8 cellular contexts compared by ENCODE assay signal in genomic region chr3:50274371-50275104, GRCh38. TPM values are rescaled to one million over a fixed set of nuclear protein-coding genes. Genes with fewer than 3 reads are reported as not detected.
DNase-seq lines count a peak whose midpoint lies in the region; ATAC-seq and TF ChIP-seq lines count a peak whose summit lies in the region.

No MANE protein-coding gene starts in this region.

- POLR2A ChIA-PET in AG04450 (lab: Yijun Ruan, JAX), result interaction anchor here (1.0 kb wide), 1 partner anchor 38 kb away, joined by 3 read pairs; the partner anchor contains the start of gene GNAI2
- POLR2A ChIA-PET in PC-3 (lab: Charles Lee; ENCODE audit: unreplicated experiment), result no interaction called here

- H3K27me3 ChIP-seq in AG04450 (ENCODE audit: control insufficient read depth, insufficient read depth, low read length) (peaks cover 19% of the 10 kb centered on the region), PC-3 (ENCODE audit: low read length) (no peaks in the 10 kb centered on the region), ovary (no peaks in the 10 kb centered on the region), vagina (no peaks in the 10 kb centered on the region)

- H3K9me3 ChIP-seq in AG04450 (ENCODE audit: control insufficient read depth, insufficient read depth, low read length) (no peaks in the 10 kb centered on the region; the same call in 1 of the 2 replicates), PC-3 (ENCODE audit: low read length) (no peaks in the 10 kb centered on the region), ovary (no peaks in the 10 kb centered on the region), vagina (no peaks in the 10 kb centered on the region)

- TF ChIP-seq CTCF in AG04450 (IDR thresholded peaks at IDR 0.05; ENCODE audit: low read depth, low read length) (peak; percentile 71), GM20000 (IDR thresholded peaks at IDR 0.05; ENCODE audit: extremely low read depth, missing control alignments) (peak; percentile 46), PC-3 (conservative IDR thresholded peaks at IDR 0.05; ENCODE audit: low read depth, low read length) (peak; percentile 97), fibroblast of mammary gland (conservative IDR thresholded peaks at IDR 0.05; ENCODE audit: control insufficient read depth, insufficient read depth, low read depth, low read length) (peak; percentile 54), ovary (IDR thresholded peaks at IDR 0.05) (peak in 2 of 3 donors; percentile 24 to 44), vagina (IDR thresholded peaks at IDR 0.05) (peak in 2 of 3 experiments; percentile 28 to 51)

- no peak for TF ChIP-seq EP300 in ovary (IDR thresholded peaks at IDR 0.05)

- TF ChIP-seq POLR2A in ovary (IDR thresholded peaks at IDR 0.05) (no peak), vagina (IDR thresholded peaks at IDR 0.05) (no peak)

- intact Hi-C loops in PC-3 (cut with micrococcal nuclease), result loop anchor here (1.0 kb wide), 1 partner anchor 50 kb away; no protein-coding TSS in a partner anchor
- intact Hi-C loops in ovary (cut with DNase I), result loop anchor here (2.0 to 10.0 kb wide), 5 partner anchors 16 to 160 kb away; partner anchors contain the start of gene GNAT1 (in 4 of the 4)
- intact Hi-C loops in vagina (cut with DNase I), result loop anchor here (5.0 to 10.0 kb wide), 2 partner anchors 47 to 150 kb away; no protein-coding TSS in a partner anchor

- no peaks in the 10 kb centered on the region for H3K9me2 ChIP-seq in PC-3 (replicated peaks; ENCODE audit: low read length)

- H3K4me3 ChIP-seq in AG04450 (ENCODE audit: low read depth, low read length) (no peak overlapping the region), PC-3 (ENCODE audit: low read length) (no peak overlapping the region), fibroblast of mammary gland (ENCODE audit: control insufficient read depth, low read depth, low read length) (no peak overlapping the region), ovary (no peak overlapping the region), vagina (no peak overlapping the region)

- H4K20me1 ChIP-seq in PC-3 (ENCODE audit: low read length), result no peaks in the 10 kb centered on the region

- no peak overlapping the region for H3K9ac ChIP-seq in PC-3 (ENCODE audit: low read length)

- H3K79me2 ChIP-seq in PC-3 (ENCODE audit: low read length), result 0 out of 2 replicates have a peak, but pooled peaks cover 3% of the 10 kb centered on the region

- ATAC-seq in PC-3, result peak; percentile 16
- ATAC-seq in activated T-cell treated with anti-CD3 and anti-CD28 coated beads, Interleukin-2, amount 50 U/mL, for 4 hours, result peak; percentile 16 to 39
- ATAC-seq in HG03520 (IDR thresholded peaks at IDR 0.05; ENCODE audit: unreplicated experiment), result no peak

- H3K4me1 Mint-ChIP-seq in activated T-cell treated with anti-CD3 and anti-CD28 coated beads, Interleukin-2, amount 50 U/mL, for 4 hours (ENCODE audit: low read depth), result peaks cover 31% of the 10 kb centered on the region

- H3K36me3 Mint-ChIP-seq in activated T-cell treated with anti-CD3 and anti-CD28 coated beads, Interleukin-2, amount 50 U/mL, for 4 hours (ENCODE audit: insufficient read depth), result no peaks in the 10 kb centered on the region

- no peaks in the 10 kb centered on the region for H3K9me3 Mint-ChIP-seq in activated T-cell treated with anti-CD3 and anti-CD28 coated beads, Interleukin-2, amount 50 U/mL, for 4 hours

- H3K4me3 Mint-ChIP-seq in activated T-cell treated with anti-CD3 and anti-CD28 coated beads, Interleukin-2, amount 50 U/mL, for 4 hours, result peak overlapping the region; percentile 17

- WGBS in ovary, 3 donors, result 58 to 63% (median 60%) methylated on average over 26 of the region's 26 CpGs

- H3K27ac ChIP-seq in AG04450 (ENCODE audit: low read depth, low read length) (no peak overlapping the region), PC-3 (ENCODE audit: low read length) (no peak overlapping the region), ovary (no peak overlapping the region), vagina (peak overlapping the region; percentile 37)

- DNase-seq in AG04450 (ENCODE audit: low read depth, low spot score), result no peak
- peak; percentile 84 for DNase-seq in GM20000 (ENCODE audit: low spot score)
- peak; percentile 68 for DNase-seq in PC-3
- DNase-seq in activated T-cell treated with anti-CD3 and anti-CD28 coated beads, Interleukin-2, amount 50 U/mL, for 4 hours, result peak; percentile 54
- DNase-seq in fibroblast of mammary gland (ENCODE audit: low read depth), result peak; percentile 52
- peak in 4 of 5 donors; percentile 49 to 68 (median 60) for DNase-seq in ovary
- no peak for DNase-seq in vagina (ENCODE audit: extremely low spot score in 2 of 2)

- no TSS peak for BruUV-seq in PC-3 (replicated peaks; lab: Mats Ljungman, UMichigan)

- H3K4me1 ChIP-seq in PC-3 (ENCODE audit: insufficient read depth, low read length) (peaks cover 24% of the 10 kb centered on the region), ovary (ENCODE audit: insufficient read depth) (peaks cover 9% of the 10 kb centered on the region), vagina (peaks cover 52% of the 10 kb centered on the region)

- no peak overlapping the region for H2AFZ ChIP-seq in PC-3 (ENCODE audit: low read length)

- CTCF ChIA-PET in AG04450 (lab: Charles Lee) (interaction anchor here (0.6 to 1.4 kb wide), 14 partner anchors 13 to 221 kb away, joined by 3 to 7 read pairs (median 4); no protein-coding TSS in a partner anchor), PC-3 (lab: Charles Lee) (interaction anchor here (0.6 to 1.0 kb wide), 2 partner anchors 10 to 23 kb away, joined by 3 to 5 read pairs; no protein-coding TSS in a partner anchor)

- H3K36me3 ChIP-seq in PC-3 (ENCODE audit: low read depth, low read length) (no peaks in the 10 kb centered on the region), ovary (no peaks in the 10 kb centered on the region), vagina (no peaks in the 10 kb centered on the region)

- H3K4me2 ChIP-seq in PC-3 (ENCODE audit: low read length), result no peak overlapping the region

- peaks cover 45% of the 10 kb centered on the region for H3K27me3 Mint-ChIP-seq in activated T-cell treated with anti-CD3 and anti-CD28 coated beads, Interleukin-2, amount 50 U/mL, for 4 hours (ENCODE audit: low read depth)

- no peaks in the 10 kb centered on the region for H3F3A ChIP-seq in PC-3 (ENCODE audit: low read length, unreplicated experiment)

RNA-seq across cellular contexts. Expression of gene LSMEM2, which starts 4.3 kb away (rescaled TPM):
- polyA plus RNA-seq in AG04450 (2011; rRNA removed) (not detected in 2 replicates), ovary (1 to 10 TPM in 1 of 2 donors, under 1 TPM in 1; 0.60 to 1.0 TPM)
- polyA minus RNA-seq in AG04450 (2011; rRNA and poly(A)+ RNA removed), result not detected in 2 replicates
- total RNA-seq in PC-3 (2014; rRNA removed) (not detected in 2 replicates), ovary (1 to 10 TPM in 2 of 7 donors, under 1 TPM in 3, not detected in 2; 0.42 to 1.4 (median 0.76) TPM), vagina (not detected)
- under 1 TPM in 1 of 3 donors, not detected in 2; 0.13 TPM for total RNA-seq in activated T-cell treated with anti-CD3 and anti-CD28 coated beads, Interleukin-2, amount 50 U/mL, for 4 hours

RNA-seq across cellular contexts. Expression of gene SEMA3B, which starts 5.6 kb away (rescaled TPM):
- polyA plus RNA-seq in AG04450 (2011; rRNA removed) (22.0 and 24.7 TPM in 2 replicates), ovary (10 to 100 TPM in 1 of 2 donors, 1 to 10 TPM in 1; 5.0 to 30.9 TPM)
- 9.9 and 14.3 TPM in 2 replicates for polyA minus RNA-seq in AG04450 (2011; rRNA and poly(A)+ RNA removed)
- total RNA-seq in PC-3 (2014; rRNA removed) (40.1 and 63.9 TPM in 2 replicates), ovary (100 to 1,000 TPM in 1 of 7 donors, 10 to 100 TPM in 6; 18.4 to 224 (median 51.9) TPM), vagina (32.9 TPM)
- total RNA-seq in activated T-cell treated with anti-CD3 and anti-CD28 coated beads, Interleukin-2, amount 50 U/mL, for 4 hours, result under 1 TPM; 0.35 to 0.55 (median 0.52) TPM

RNA-seq across cellular contexts. Expression of gene IFRD2, which starts 17.7 kb away (rescaled TPM):
- polyA plus RNA-seq in AG04450 (2011; rRNA removed), result 19.3 and 20.6 TPM in 2 replicates
- polyA minus RNA-seq in AG04450 (2011; rRNA and poly(A)+ RNA removed), result 12.0 and 12.7 TPM in 2 replicates
- total RNA-seq in PC-3 (2014; rRNA removed), result 223 and 300 TPM in 2 replicates
- total RNA-seq in activated T-cell treated with anti-CD3 and anti-CD28 coated beads, Interleukin-2, amount 50 U/mL, for 4 hours, result 100 to 1,000 TPM; 339 to 366 (median 341) TPM
- total RNA-seq in ovary, result 10 to 100 TPM; 31.8 to 76.9 (median 56.4) TPM
- polyA plus RNA-seq in ovary, result 10 to 100 TPM; 14.5 to 32.8 TPM
- 37.3 TPM for total RNA-seq in vagina

RNA-seq across cellular contexts. Expression of gene HYAL3, which starts 24.7 kb away (rescaled TPM):
- polyA plus RNA-seq in AG04450 (2011; rRNA removed), result 3.0 and 4.7 TPM in 2 replicates
- polyA minus RNA-seq in AG04450 (2011; rRNA and poly(A)+ RNA removed), result 3.1 and 4.0 TPM in 2 replicates
- 13.2 and 20.8 TPM in 2 replicates for total RNA-seq in PC-3 (2014; rRNA removed)
- 10 to 100 TPM in 1 of 3 donors, 1 to 10 TPM in 2; 4.9 to 10.3 (median 7.2) TPM for total RNA-seq in activated T-cell treated with anti-CD3 and anti-CD28 coated beads, Interleukin-2, amount 50 U/mL, for 4 hours
- total RNA-seq in ovary, result 1 to 10 TPM in 6 of 7 donors, under 1 TPM in 1; 0.58 to 4.3 (median 2.0) TPM
- polyA plus RNA-seq in ovary, result 1 to 10 TPM; 1.5 to 1.9 TPM
- total RNA-seq in vagina, result 8.1 TPM

RNA-seq across cellular contexts. Expression of gene NAA80, which starts 24.7 kb away (rescaled TPM):
- polyA plus RNA-seq in AG04450 (2011; rRNA removed), result 2.0 and 4.6 TPM in 2 replicates
- polyA minus RNA-seq in AG04450 (2011; rRNA and poly(A)+ RNA removed), result 4.7 and 6.4 TPM in 2 replicates
- 8.7 and 16.6 TPM in 2 replicates for total RNA-seq in PC-3 (2014; rRNA removed)
- 10 to 100 TPM; 17.5 to 21.7 (median 21.1) TPM for total RNA-seq in activated T-cell treated with anti-CD3 and anti-CD28 coated beads, Interleukin-2, amount 50 U/mL, for 4 hours
- total RNA-seq in ovary, result 10 to 100 TPM in 6 of 7 donors, 1 to 10 TPM in 1; 9.7 to 15.7 (median 13.0) TPM
- 10 to 100 TPM in 1 of 2 donors, 1 to 10 TPM in 1; 2.6 to 11.2 TPM for polyA plus RNA-seq in ovary
- 10.1 TPM for total RNA-seq in vagina

Comparison
In these comparisons a context has a peak if more than half of its experiments do, and no peak if none do; other contexts are left out.
1. DNase-seq: peak in GM20000 (single experiment), PC-3 (single experiment), activated T-cell treated with anti-CD3 and anti-CD28 coated beads, Interleukin-2, amount 50 U/mL, for 4 hours (single experiment), fibroblast of mammary gland (single experiment) and ovary (4 of 5); none in AG04450 (single experiment) and vagina (0 of 2).
2. CTCF ChIP-seq: peak in every context shown above with its lines; median percentile 97 in PC-3; 71 in AG04450; 54 in fibroblast of mammary gland; 46 in GM20000; 40 in vagina; 34 in ovary.
3. RNA of gene SEMA3B, which starts 5.6 kb away (total RNA-seq): 18.4 to 224 TPM in ovary, 40.1 to 63.9 TPM in PC-3 and 32.9 TPM in vagina (single experiment); 0.35 to 0.55 TPM in activated T-cell treated with anti-CD3 and anti-CD28 coated beads, Interleukin-2, amount 50 U/mL, for 4 hours; every median in the first group is over 10 times any median in the second.